In genomic region chr3:50147447-50147846, GRCh38 we compare ENCODE assay signal across 19 cellular contexts. TPM values are rescaled to one million over a fixed set of nuclear protein-coding genes. Genes with fewer than 3 reads are reported as not detected.
A peak's percentile ranks its signal among the peaks of the same experiment; 100 is the strongest.
DNase-seq lines count a peak whose midpoint lies in the region; ATAC-seq and TF ChIP-seq lines count a peak whose summit lies in the region.
"Had no signal": no experiment of that assay in that cellular context is flagged by ENCODE, and none has a peak within 500 bp of the region (broad histone marks: within the 10 kb centered on the region; RNA-seq: fewer than 3 reads in every experiment).

No MANE protein-coding gene starts in this region.

- ATAC-seq in Panc1 (peak; percentile 32; the same call in 1 of the 2 replicates), GM19397 (IDR thresholded peaks at IDR 0.05; ENCODE audit: unreplicated experiment) (no peak)
- ATAC-seq: PC-3 had no signal

- H3K9me3 ChIP-seq in BE2C, result no peaks in the 10 kb centered on the region
- H3K9me3 ChIP-seq in Panc1 (ENCODE audit: control insufficient read depth, insufficient read depth, low read depth, low read length), result no peaks in the 10 kb centered on the region
- H3K9me3 ChIP-seq: A549 had no signal

- H3K9me3 Mint-ChIP-seq in nephron, result no peaks in the 10 kb centered on the region
- H3K9me3 Mint-ChIP-seq in activated naive CD4-positive, alpha-beta T cell treated with anti-CD3 and anti-CD28 coated beads, Interleukin-2, amount 10 ng/mL, durations not matched to agents 7 days and 5 days, result no peaks in the 10 kb centered on the region

- H3K4me1 ChIP-seq in BE2C, result peaks cover 36% of the 10 kb centered on the region
- no peaks in the 10 kb centered on the region; the same call in 1 of the 2 replicates for H3K4me1 ChIP-seq in Panc1 (ENCODE audit: control insufficient read depth, insufficient read depth, low read length)
- H3K4me1 ChIP-seq: A549 had no signal

- no peaks in the 10 kb centered on the region for H3K27me3 ChIP-seq in BE2C
- no peaks in the 10 kb centered on the region for H3K27me3 ChIP-seq in Panc1 (ENCODE audit: control insufficient read depth, insufficient read depth, low read length)

- no peaks in the 10 kb centered on the region for H3K36me3 Mint-ChIP-seq in nephron (ENCODE audit: low read depth)
- no peaks in the 10 kb centered on the region for H3K36me3 Mint-ChIP-seq in activated naive CD4-positive, alpha-beta T cell treated with anti-CD3 and anti-CD28 coated beads, Interleukin-2, amount 10 ng/mL, durations not matched to agents 7 days and 5 days

- H3K4me1 Mint-ChIP-seq in nephron, result peaks cover 58% of the 10 kb centered on the region
- H3K4me1 Mint-ChIP-seq in activated naive CD4-positive, alpha-beta T cell treated with anti-CD3 and anti-CD28 coated beads, Interleukin-2, amount 10 ng/mL, durations not matched to agents 7 days and 5 days, result no peaks in the 10 kb centered on the region

- intact Hi-C loops in Panc1 (cut with micrococcal nuclease; ENCODE audit: unreplicated experiment), result no loop called here

- in situ Hi-C loops in Panc1 (cut with HindIII; ENCODE audit: low pct_unique_long_range_greater_than_20kb, low sequenced_read_pairs), result no loop called here

- DNase-seq in BE2C (peak; percentile 46), Panc1 (ENCODE audit: low read depth, low spot score) (no peak), cerebellar cortex (ENCODE audit: low spot score) (peak; percentile 34), NCI-H1092 (lab: John Stamatoyannopoulos, UW) (no peak)
- no peak for DNase-seq in stimulated activated CD4-positive, alpha-beta T cell treated with anti-CD3 and anti-CD28 coated beads, Interleukin-4, amount 100 ng/mL, for 1 hour
- no peak for DNase-seq in activated naive CD4-positive, alpha-beta T cell treated with anti-CD3 and anti-CD28 coated beads, Interleukin-2, amount 10 ng/mL, durations not matched to agents 7 days and 5 days
- DNase-seq: DMS79, HCEC 1CT, NCI-H1694 treated with DMSO at 0.1 percent for 48 hours, NCI-H2107, NCI-H510A, NCI-H748 treated with DMSO at 0.1 percent for 48 hours, PC-3 had no signal

- POLR2A ChIA-PET in Panc1 (lab: Charles Lee), result no interaction called here

- CTCF ChIA-PET in Panc1 (lab: Charles Lee), result no interaction called here
- CTCF ChIA-PET in activated naive CD4-positive, alpha-beta T cell treated with anti-CD3 and anti-CD28 coated beads, Interleukin-2, amount 10 ng/mL, durations not matched to agents 7 days and 5 days (lab: Charles Lee), result no interaction called here

- H3K4me3 ChIP-seq in BE2C (ENCODE audit: low read depth, low read length) (no peak overlapping the region), Panc1 (ENCODE audit: low read depth in 2 of 2, low read length in 2 of 2) (no peak overlapping the region)
- H3K4me3 ChIP-seq: A549, GM23248, K562 had no signal

- no peak overlapping the region for H3K27ac ChIP-seq in Panc1 (ENCODE audit: low read length)
- H3K27ac ChIP-seq: A549, C4-2B, GM23248 had no signal

- no peak for TF ChIP-seq CTCF in BE2C (IDR thresholded peaks at IDR 0.05; ENCODE audit: low read depth, low read length)
- no peak for TF ChIP-seq CTCF in Panc1 (IDR thresholded peaks at IDR 0.05)
- TF ChIP-seq CTCF in nephron (IDR thresholded peaks at IDR 0.05; ENCODE audit: unreplicated experiment in 3 of 3), result no peak

- no peak overlapping the region for H3K4me3 Mint-ChIP-seq in nephron
- H3K4me3 Mint-ChIP-seq in activated naive CD4-positive, alpha-beta T cell treated with anti-CD3 and anti-CD28 coated beads, Interleukin-2, amount 10 ng/mL, durations not matched to agents 7 days and 5 days, result no peak overlapping the region

- BruUV-seq in Panc1 (replicated peaks; lab: Mats Ljungman, UMichigan), result no TSS peak

- H3K27me3 Mint-ChIP-seq in nephron (ENCODE audit: low read depth), result no peaks in the 10 kb centered on the region
- H3K27me3 Mint-ChIP-seq in activated naive CD4-positive, alpha-beta T cell treated with anti-CD3 and anti-CD28 coated beads, Interleukin-2, amount 10 ng/mL, durations not matched to agents 7 days and 5 days, result peaks cover 53% of the 10 kb centered on the region

- H3K27ac Mint-ChIP-seq in nephron, result peak overlapping the region; percentile 65 to 85 (median 71)
- H3K27ac Mint-ChIP-seq in activated naive CD4-positive, alpha-beta T cell treated with anti-CD3 and anti-CD28 coated beads, Interleukin-2, amount 10 ng/mL, durations not matched to agents 7 days and 5 days, result no peak overlapping the region

- H3K36me3 ChIP-seq in BE2C, result no peaks in the 10 kb centered on the region
- no peaks in the 10 kb centered on the region for H3K36me3 ChIP-seq in Panc1 (ENCODE audit: control insufficient read depth, insufficient read depth, low read length)

RNA-seq across cellular contexts. Expression of gene SEMA3F, which starts 7.7 kb away (rescaled TPM):
- 43.3 TPM for polyA plus RNA-seq in BE2C (2012; ENCODE audit: insufficient read depth, insufficient read length, low read depth)
- total RNA-seq in Panc1 (2021; ENCODE audit: unreplicated experiment), result 69.6 TPM
- 104 TPM for polyA plus RNA-seq in Panc1 (2012; ENCODE audit: insufficient read length)

RNA-seq across cellular contexts. Expression of gene GNAT1, which starts 44.0 kb away (rescaled TPM):
- polyA plus RNA-seq in BE2C (2012; ENCODE audit: insufficient read depth, insufficient read length, low read depth), result not detected
- total RNA-seq in Panc1 (2021; ENCODE audit: unreplicated experiment), result not detected
- not detected for polyA plus RNA-seq in Panc1 (2012; ENCODE audit: insufficient read length)
- total RNA-seq: GM23248, K562 had no signal
- polyA plus RNA-seq: A549, GM23248, K562 had no signal

RNA-seq across cellular contexts. Expression of gene SLC38A3, which starts 57.6 kb away (rescaled TPM):
- polyA plus RNA-seq in BE2C (2012; ENCODE audit: insufficient read depth, insufficient read length, low read depth), result 0.43 TPM
- total RNA-seq in Panc1 (2021; ENCODE audit: unreplicated experiment), result 6.0 TPM
- polyA plus RNA-seq in Panc1 (2012; ENCODE audit: insufficient read length), result 10.6 TPM
- total RNA-seq: GM23248 had no signal

RNA-seq across cellular contexts. Expression of gene RBM5, which starts 58.7 kb away (rescaled TPM):
- polyA plus RNA-seq in BE2C (2012; ENCODE audit: insufficient read depth, insufficient read length, low read depth), result 79.7 TPM
- total RNA-seq in Panc1 (2021; ENCODE audit: unreplicated experiment), result 86.6 TPM
- 87.8 TPM for polyA plus RNA-seq in Panc1 (2012; ENCODE audit: insufficient read length)

Comparison
In these comparisons a context has a peak if more than half of its experiments do, and no peak if none do; other contexts are left out.
1. DNase-seq: peak in BE2C (single experiment) and cerebellar cortex (single experiment); none in Panc1 (single experiment), stimulated activated CD4-positive, alpha-beta T cell treated with anti-CD3 and anti-CD28 coated beads, Interleukin-4, amount 100 ng/mL, for 1 hour (single experiment), activated naive CD4-positive, alpha-beta T cell treated with anti-CD3 and anti-CD28 coated beads, Interleukin-2, amount 10 ng/mL, durations not matched to agents 7 days and 5 days (single experiment) and NCI-H1092 (single experiment).